Comparison of ENCODE assay signal across 36 cellular contexts in genomic region chr21:17114019-17114418, GRCh38.
"Had no signal": no experiment of that assay in that cellular context is flagged by ENCODE, and none has a peak within 500 bp of the region (broad histone marks: within the 10 kb centered on the region; RNA-seq: fewer than 3 reads in every experiment).

No MANE protein-coding gene starts in this region.

- H3K9me3 ChIP-seq: adrenal gland, body of pancreas, esophagus muscularis mucosa, gastrocnemius medialis had no signal

- H3K27ac Mint-ChIP-seq: activated CD4-positive, alpha-beta memory T cell treated with anti-CD3 and anti-CD28 coated beads for 36 hours; activated CD4-positive, alpha-beta T cell treated with anti-CD3 and anti-CD28 coated beads for 36 hours; activated CD4-positive, alpha-beta T cell treated with anti-CD3 and anti-CD28 coated beads, Interleukin-2, amount 10 ng/mL, durations not matched to agents 24 days and 14 days; activated CD8-positive, alpha-beta memory T cell treated with anti-CD3 and anti-CD28 coated beads, Interleukin-2, amount 10 ng/mL, durations not matched to agents 7 days and 5 days; activated CD8-positive, alpha-beta T cell treated with anti-CD3 and anti-CD28 coated beads, Interleukin-2, amount 10 ng/mL, durations not matched to agents 7 days and 5 days; activated naive CD4-positive, alpha-beta T cell treated with anti-CD3 and anti-CD28 coated beads for 36 hours; activated naive CD4-positive, alpha-beta T cell treated with anti-CD3 and anti-CD28 coated beads, Interleukin-2, amount 50 U/mL, for 24 hours; activated naive CD8-positive, alpha-beta T cell treated with anti-CD3 and anti-CD28 coated beads for 36 hours; activated naive CD8-positive, alpha-beta T cell treated with anti-CD3 and anti-CD28 coated beads, Interleukin-2, amount 50 U/mL, for 24 hours; activated T-helper 1 cell treated with anti-CD3 and anti-CD28 coated beads, Interleukin-12 subunit alpha, Interleukin-12 subunit beta, Interleukin-2, Interleukin-4 antibody, amounts not matched to agents 30 ng/mL and 10 ng/mL and 1 ng/mL, durations not matched to agents 14 hours and 24 hours and 36 hours; activated T-helper 2 cell treated with anti-CD3 and anti-CD28 coated beads, Interferon-gamma antibody, Interleukin-2, Interleukin-4, amounts not matched to agents 10 μg/mL and 5 μg/mL and 100 μg/mL, durations not matched to agents 14 hours and 24 hours and 36 hours; effector memory CD8-positive, alpha-beta T cell; T-helper 17 cell; T-helper 2 cell treated with Interferon-gamma antibody and Interleukin-4, amounts not matched to agents 5 μg/mL and 100 μg/mL, for 36 hours had no signal

- H3K27me3 ChIP-seq: adrenal gland, body of pancreas, esophagus muscularis mucosa, foreskin keratinocyte, gastrocnemius medialis, heart left ventricle had no signal

- H3K4me1 Mint-ChIP-seq: activated CD4-positive, alpha-beta T cell treated with anti-CD3 and anti-CD28 coated beads for 36 hours; activated CD4-positive, alpha-beta T cell treated with anti-CD3 and anti-CD28 coated beads, Interleukin-2, amount 10 ng/mL, durations not matched to agents 24 days and 14 days; activated CD8-positive, alpha-beta memory T cell treated with anti-CD3 and anti-CD28 coated beads, Interleukin-2, amount 10 ng/mL, durations not matched to agents 7 days and 5 days; activated naive CD4-positive, alpha-beta T cell treated with anti-CD3 and anti-CD28 coated beads, Interleukin-2, amount 50 U/mL, for 24 hours; activated naive CD8-positive, alpha-beta T cell treated with anti-CD3 and anti-CD28 coated beads for 36 hours; activated naive CD8-positive, alpha-beta T cell treated with anti-CD3 and anti-CD28 coated beads, Interleukin-2, amount 50 U/mL, for 24 hours; T-helper 17 cell had no signal

- ATAC-seq: activated CD4-positive, alpha-beta T cell treated with anti-CD3 and anti-CD28 coated beads for 36 hours; activated CD8-positive, alpha-beta memory T cell treated with anti-CD3 and anti-CD28 coated beads, Interleukin-2, amount 10 ng/mL, durations not matched to agents 7 days and 5 days; activated CD8-positive, alpha-beta T cell treated with anti-CD3 and anti-CD28 coated beads, Interleukin-2, amount 10 ng/mL, durations not matched to agents 7 days and 5 days; activated naive CD8-positive, alpha-beta T cell treated with anti-CD3 and anti-CD28 coated beads, Interleukin-2, amount 50 U/mL, for 24 hours; body of pancreas; effector memory CD8-positive, alpha-beta T cell; foreskin keratinocyte; gastrocnemius medialis; heart left ventricle; T-helper 17 cell had no signal

- H3K27ac ChIP-seq: adrenal gland, body of pancreas, esophagus muscularis mucosa, foreskin keratinocyte, gastrocnemius medialis, heart left ventricle, WERI-Rb-1 had no signal

- H3K4me1 ChIP-seq: adrenal gland, body of pancreas, esophagus muscularis mucosa, foreskin keratinocyte, gastrocnemius medialis had no signal

- H3K4me3 ChIP-seq: adrenal gland, body of pancreas, esophagus muscularis mucosa, gastrocnemius medialis, heart left ventricle had no signal

- H3K36me3 ChIP-seq: adrenal gland, esophagus muscularis mucosa, gastrocnemius medialis, heart left ventricle, WERI-Rb-1 had no signal

- H3K9me3 Mint-ChIP-seq: activated naive CD4-positive, alpha-beta T cell treated with anti-CD3 and anti-CD28 coated beads for 36 hours; activated naive CD4-positive, alpha-beta T cell treated with anti-CD3 and anti-CD28 coated beads, Interleukin-2, amount 50 U/mL, for 24 hours had no signal

- H3K36me3 Mint-ChIP-seq: activated CD4-positive, alpha-beta memory T cell treated with anti-CD3 and anti-CD28 coated beads for 36 hours; activated CD8-positive, alpha-beta memory T cell treated with anti-CD3 and anti-CD28 coated beads, Interleukin-2, amount 10 ng/mL, durations not matched to agents 7 days and 5 days; activated naive CD4-positive, alpha-beta T cell treated with anti-CD3 and anti-CD28 coated beads, Interleukin-2, amount 50 U/mL, for 24 hours; activated naive CD8-positive, alpha-beta T cell treated with anti-CD3 and anti-CD28 coated beads for 36 hours had no signal

- H3K4me3 Mint-ChIP-seq: activated CD4-positive, alpha-beta memory T cell treated with anti-CD3 and anti-CD28 coated beads for 36 hours; activated CD4-positive, alpha-beta T cell treated with anti-CD3 and anti-CD28 coated beads for 36 hours; activated CD4-positive, alpha-beta T cell treated with anti-CD3 and anti-CD28 coated beads, Interleukin-2, amount 10 ng/mL, durations not matched to agents 24 days and 14 days; activated CD8-positive, alpha-beta memory T cell treated with anti-CD3 and anti-CD28 coated beads, Interleukin-2, amount 10 ng/mL, durations not matched to agents 7 days and 5 days; activated CD8-positive, alpha-beta T cell treated with anti-CD3 and anti-CD28 coated beads, Interleukin-2, amount 10 ng/mL, durations not matched to agents 7 days and 5 days; activated naive CD4-positive, alpha-beta T cell treated with anti-CD3 and anti-CD28 coated beads for 36 hours; activated naive CD4-positive, alpha-beta T cell treated with anti-CD3 and anti-CD28 coated beads, Interleukin-2, amount 50 U/mL, for 24 hours; activated naive CD8-positive, alpha-beta T cell treated with anti-CD3 and anti-CD28 coated beads for 36 hours; activated naive CD8-positive, alpha-beta T cell treated with anti-CD3 and anti-CD28 coated beads, Interleukin-2, amount 50 U/mL, for 24 hours; activated T-helper 1 cell treated with anti-CD3 and anti-CD28 coated beads, Interleukin-12 subunit alpha, Interleukin-12 subunit beta, Interleukin-2, Interleukin-4 antibody, amounts not matched to agents 30 ng/mL and 10 ng/mL and 1 ng/mL, durations not matched to agents 14 hours and 24 hours and 36 hours; effector memory CD8-positive, alpha-beta T cell; T-helper 17 cell; T-helper 2 cell treated with Interferon-gamma antibody and Interleukin-4, amounts not matched to agents 5 μg/mL and 100 μg/mL, for 36 hours had no signal

- H3K27me3 Mint-ChIP-seq: activated CD4-positive, alpha-beta memory T cell treated with anti-CD3 and anti-CD28 coated beads for 36 hours; activated CD4-positive, alpha-beta T cell treated with anti-CD3 and anti-CD28 coated beads for 36 hours; activated CD4-positive, alpha-beta T cell treated with anti-CD3 and anti-CD28 coated beads, Interleukin-2, amount 10 ng/mL, durations not matched to agents 24 days and 14 days; activated CD8-positive, alpha-beta memory T cell treated with anti-CD3 and anti-CD28 coated beads, Interleukin-2, amount 10 ng/mL, durations not matched to agents 7 days and 5 days; activated naive CD4-positive, alpha-beta T cell treated with anti-CD3 and anti-CD28 coated beads, Interleukin-2, amount 50 U/mL, for 24 hours; activated naive CD8-positive, alpha-beta T cell treated with anti-CD3 and anti-CD28 coated beads for 36 hours; activated naive CD8-positive, alpha-beta T cell treated with anti-CD3 and anti-CD28 coated beads, Interleukin-2, amount 50 U/mL, for 24 hours; effector memory CD8-positive, alpha-beta T cell; T-helper 17 cell had no signal

- DNase-seq: activated CD4-positive, alpha-beta memory T cell treated with anti-CD3 and anti-CD28 coated beads for 36 hours; activated CD4-positive, alpha-beta T cell treated with anti-CD3 and anti-CD28 coated beads for 36 hours; activated CD4-positive, alpha-beta T cell treated with anti-CD3 and anti-CD28 coated beads, Interleukin-2, amount 10 ng/mL, durations not matched to agents 24 days and 14 days; activated CD4-positive, CD25-positive, alpha-beta regulatory T cell; activated CD4-positive, CD25-positive, alpha-beta regulatory T cell treated with anti-CD3 and anti-CD28 coated beads, Interleukin-2, amount 50 U/mL, for 72 hours; activated CD8-positive, alpha-beta memory T cell treated with anti-CD3 and anti-CD28 coated beads, Interleukin-2, amount 10 ng/mL, durations not matched to agents 7 days and 5 days; activated CD8-positive, alpha-beta memory T cell treated with anti-CD3 and anti-CD28 coated beads, Interleukin-2, amount 50 U/mL, for 4 hours; activated CD8-positive, alpha-beta T cell treated with anti-CD3 and anti-CD28 coated beads, Interleukin-2, amount 10 ng/mL, durations not matched to agents 7 days and 5 days; activated effector memory CD4-positive, alpha-beta T cell treated with anti-CD3 and anti-CD28 coated beads, Interleukin-2, amount 50 U/mL, for 16 hours; activated naive CD4-positive, alpha-beta T cell treated with anti-CD3 and anti-CD28 coated beads for 36 hours; activated naive CD8-positive, alpha-beta T cell treated with anti-CD3 and anti-CD28 coated beads for 36 hours; activated naive CD8-positive, alpha-beta T cell treated with anti-CD3 and anti-CD28 coated beads, Interleukin-2, amount 50 U/mL, for 24 hours; activated T-cell treated with anti-CD3 and anti-CD28 coated beads, Interleukin-2, amount 50 U/mL, for 1 hour; activated T-cell treated with anti-CD3 and anti-CD28 coated beads, Interleukin-2, amount 50 U/mL, for 48 hours; adrenal gland; amygdala; aorta; body of pancreas; caudate nucleus; cortex of kidney; dermis blood vessel endothelial cell; effector CD4-positive, alpha-beta T cell; effector memory CD8-positive, alpha-beta T cell; erythroblast; foreskin keratinocyte; gastrocnemius medialis; glutamatergic neuron; heart left ventricle; T-helper 17 cell; T1000; WERI-Rb-1 had no signal
